In genomic region chr5:139854029-139854605, GRCh38 we compare ENCODE assay signal across 20 cellular contexts. TPM values are rescaled to one million over a fixed set of nuclear protein-coding genes. Genes with fewer than 3 reads are reported as not detected.
A peak's percentile ranks its signal among the peaks of the same experiment; 100 is the strongest.
DNase-seq lines count a peak whose midpoint lies in the region; ATAC-seq, FAIRE-seq and TF ChIP-seq lines count a peak whose summit lies in the region.
"Had no signal": no experiment of that assay in that cellular context is flagged by ENCODE, and none has a peak within 500 bp of the region (broad histone marks: within the 10 kb centered on the region; RNA-seq: fewer than 3 reads in every experiment).

No MANE protein-coding gene starts in this region.

- H3K4me3 ChIP-seq in kidney (ENCODE audit: low read length in 2 of 2): no peak overlapping the region
- no peak overlapping the region for H3K4me3 ChIP-seq in spleen
- no peak overlapping the region for H3K4me3 ChIP-seq in CD4-positive, alpha-beta memory T cell (ENCODE audit: low read length in 2 of 2)

- H3K4me3 Mint-ChIP-seq in natural killer cell treated with Interleukin-12 subunit alpha and Interleukin-12 subunit beta and Interleukin-15 and Interleukin-18, amount 100 ng/mL, for 72 hours: no peak overlapping the region
- H3K4me3 Mint-ChIP-seq in natural killer cell: no peak overlapping the region
- no peak overlapping the region for H3K4me3 Mint-ChIP-seq in CD4-positive, alpha-beta memory T cell
- H3K4me3 Mint-ChIP-seq: B cell; CD8-positive, alpha-beta T cell; H9 had no signal

- H3K36me3 ChIP-seq in kidney (ENCODE audit: control insufficient read depth in 1 of 2, insufficient read depth in 2 of 2, low read length in 2 of 2) (peaks cover 0 to 5% of the 10 kb centered on the region in 2 donors), spleen (peaks cover 0 to 16% (median 0%) of the 10 kb centered on the region in 6 donors)
- no peaks in the 10 kb centered on the region for H3K36me3 ChIP-seq in CD4-positive, alpha-beta memory T cell (ENCODE audit: insufficient read depth, low read length)

- no peak for ATAC-seq in natural killer cell treated with Interleukin-12 subunit alpha and Interleukin-12 subunit beta and Interleukin-15 and Interleukin-18, amount 100 ng/mL, for 72 hours
- ATAC-seq in natural killer cell: no peak
- ATAC-seq in HG02884 (IDR thresholded peaks at IDR 0.05; ENCODE audit: unreplicated experiment): no peak
- ATAC-seq: CD8-positive, alpha-beta T cell had no signal

- FAIRE-seq in kidney (lab: Jason Lieb, UNC): no peak
- FAIRE-seq: A204.1, D721Med, G401.6, GM12891 had no signal

- POLR2A ChIA-PET in CD4-positive, alpha-beta memory T cell (lab: Charles Lee; ENCODE audit: partially characterized antibody): no interaction called here

- peaks cover 1 to 10% of the 10 kb centered on the region in 2 donors for H3K4me1 Mint-ChIP-seq in natural killer cell treated with Interleukin-12 subunit alpha and Interleukin-12 subunit beta and Interleukin-15 and Interleukin-18, amount 100 ng/mL, for 72 hours (ENCODE audit: low read depth in 2 of 2)
- H3K4me1 Mint-ChIP-seq in natural killer cell: peaks cover 1 to 10% of the 10 kb centered on the region in 2 donors
- peaks cover 2 to 11% (median 6%) of the 10 kb centered on the region in 4 donors for H3K4me1 Mint-ChIP-seq in CD4-positive, alpha-beta memory T cell
- H3K4me1 Mint-ChIP-seq: H9 had no signal

- no peaks in the 10 kb centered on the region for H3K36me3 Mint-ChIP-seq in natural killer cell treated with Interleukin-12 subunit alpha and Interleukin-12 subunit beta and Interleukin-15 and Interleukin-18, amount 100 ng/mL, for 72 hours
- H3K36me3 Mint-ChIP-seq in natural killer cell: no peaks in the 10 kb centered on the region
- H3K36me3 Mint-ChIP-seq in CD4-positive, alpha-beta memory T cell: no peaks in the 10 kb centered on the region
- H3K36me3 Mint-ChIP-seq: CD8-positive, alpha-beta T cell had no signal

- no peak for TF ChIP-seq POLR2A in spleen (IDR thresholded peaks at IDR 0.05)

- intact Hi-C loops in natural killer cell (cut with micrococcal nuclease): no loop called here
- intact Hi-C loops in kidney (cut with DNase I): no loop called here
- intact Hi-C loops in spleen (cut with DNase I; ENCODE audit: low total_unique reads): no loop called here
- intact Hi-C loops in CD4-positive, alpha-beta memory T cell (cut with micrococcal nuclease): no loop called here

- CTCF ChIA-PET in CD4-positive, alpha-beta memory T cell (lab: Charles Lee; ENCODE audit: partially characterized antibody): interaction anchor here (2.2 kb wide), 1 partner anchor 10 kb away, joined by 9 read pairs; no protein-coding TSS in a partner anchor

- H3K4me1 ChIP-seq in kidney (ENCODE audit: control insufficient read depth in 1 of 2, insufficient read depth in 1 of 2, low read depth in 1 of 2, low read length in 2 of 2) (no peaks in the 10 kb centered on the region), spleen (peaks cover 0 to 20% (median 10%) of the 10 kb centered on the region in 6 donors)
- H3K4me1 ChIP-seq in CD4-positive, alpha-beta memory T cell (ENCODE audit: insufficient read depth, low read length): no peaks in the 10 kb centered on the region

- DNase-seq in natural killer cell treated with Interleukin-12 subunit alpha and Interleukin-12 subunit beta and Interleukin-15 and Interleukin-18, amount 100 ng/mL, for 72 hours (ENCODE audit: low spot score): peak; percentile 47
- DNase-seq in natural killer cell (no peak), kidney (peak; percentile 54), spleen (peak; percentile 44)
- no peak for DNase-seq in CD4-positive, alpha-beta memory T cell
- no peak for DNase-seq in activated CD4-positive, alpha-beta T cell treated with anti-CD3 and anti-CD28 coated beads for 1 hour
- DNase-seq: C1 segment of cervical spinal cord; CD8-positive, alpha-beta T cell; COR-L47; DMS153; DMS79 treated with DMSO at 0.1 percent for 48 hours; EL; GOT3; H9 had no signal

- no peak overlapping the region for H3K9ac ChIP-seq in kidney (ENCODE audit: low read length in 2 of 2)

- no peak for TF ChIP-seq CTCF in natural killer cell (IDR thresholded peaks at IDR 0.05)
- no peak for TF ChIP-seq CTCF in kidney (IDR thresholded peaks at IDR 0.05; ENCODE audit: borderline replicate concordance, extremely low read depth, insufficient read depth)
- TF ChIP-seq CTCF in spleen (IDR thresholded peaks at IDR 0.05 in 8 of 11, conservative IDR thresholded peaks at IDR 0.05 in 3 of 11): no peak

- WGBS in spleen, 5 donors: 91 to 98% (median 95%) methylated on average over 7 of the region's 7 CpGs

- H3K9me3 ChIP-seq in kidney (ENCODE audit: control insufficient read depth in 1 of 2, low read length in 2 of 2) (no peaks in the 10 kb centered on the region), spleen (no peaks in the 10 kb centered on the region)
- H3K9me3 ChIP-seq in CD4-positive, alpha-beta memory T cell (ENCODE audit: control insufficient read depth in 1 of 2, low read length in 2 of 2): no peaks in the 10 kb centered on the region

- no peak overlapping the region for H3K27ac Mint-ChIP-seq in natural killer cell treated with Interleukin-12 subunit alpha and Interleukin-12 subunit beta and Interleukin-15 and Interleukin-18, amount 100 ng/mL, for 72 hours
- no peak overlapping the region for H3K27ac Mint-ChIP-seq in natural killer cell
- H3K27ac Mint-ChIP-seq in CD4-positive, alpha-beta memory T cell: peak overlapping the region in 1 of 7 donors; percentile 15
- H3K27ac Mint-ChIP-seq: B cell; CD8-positive, alpha-beta T cell; H9 had no signal

- H3K9me3 Mint-ChIP-seq in natural killer cell treated with Interleukin-12 subunit alpha and Interleukin-12 subunit beta and Interleukin-15 and Interleukin-18, amount 100 ng/mL, for 72 hours: no peaks in the 10 kb centered on the region
- H3K9me3 Mint-ChIP-seq in natural killer cell: no peaks in the 10 kb centered on the region
- peaks cover 0 to 1% (median 0%) of the 10 kb centered on the region in 8 donors for H3K9me3 Mint-ChIP-seq in CD4-positive, alpha-beta memory T cell
- H3K9me3 Mint-ChIP-seq: CD8-positive, alpha-beta T cell; H9 had no signal

- H3K27me3 Mint-ChIP-seq in natural killer cell treated with Interleukin-12 subunit alpha and Interleukin-12 subunit beta and Interleukin-15 and Interleukin-18, amount 100 ng/mL, for 72 hours: no peaks in the 10 kb centered on the region
- peaks cover 0 to 1% of the 10 kb centered on the region in 2 donors for H3K27me3 Mint-ChIP-seq in natural killer cell (ENCODE audit: low read depth in 2 of 2)
- peaks cover 0 to 2% of the 10 kb centered on the region in 2 donors for H3K27me3 Mint-ChIP-seq in CD4-positive, alpha-beta memory T cell
- H3K27me3 Mint-ChIP-seq: B cell had no signal

- H3K27ac ChIP-seq in kidney (ENCODE audit: low read depth in 2 of 2, low read length in 2 of 2) (no peak overlapping the region), spleen (no peak overlapping the region)
- no peak overlapping the region for H3K27ac ChIP-seq in CD4-positive, alpha-beta memory T cell (ENCODE audit: low read depth, low read length)

- no peaks in the 10 kb centered on the region for H3K27me3 ChIP-seq in spleen (replicated peaks in 1 of 7)
- H3K27me3 ChIP-seq in CD4-positive, alpha-beta memory T cell (ENCODE audit: insufficient read depth, low read length): no peaks in the 10 kb centered on the region

RNA-seq across cellular contexts. Expression of gene PSD2, which starts 58.5 kb away (rescaled TPM):
- not detected for total RNA-seq in natural killer cell treated with Interleukin-12 subunit alpha and Interleukin-12 subunit beta and Interleukin-15 and Interleukin-18, amount 100 ng/mL, for 72 hours
- total RNA-seq in natural killer cell: 1 to 10 TPM; 1.3 to 2.5 (median 1.3) TPM
- 0.13 TPM for total RNA-seq in kidney
- 0.09 TPM for polyA plus RNA-seq in kidney (ENCODE audit: insufficient read depth, low read depth, low replicate concordance)
- total RNA-seq in spleen: under 1 TPM in 6 of 7 donors, not detected in 1; 0.09 to 0.42 (median 0.25) TPM
- polyA plus RNA-seq in spleen: under 1 TPM; 0.03 to 0.24 (median 0.05) TPM
- total RNA-seq in CD4-positive, alpha-beta memory T cell: not detected
- polyA plus RNA-seq in CD4-positive, alpha-beta memory T cell: not detected

Comparison
In these comparisons a context has a peak if more than half of its experiments do, and no peak if none do; other contexts are left out.
1. DNase-seq: peak in natural killer cell treated with Interleukin-12 subunit alpha and Interleukin-12 subunit beta and Interleukin-15 and Interleukin-18, amount 100 ng/mL, for 72 hours (single experiment), kidney (single experiment) and spleen (single experiment); none in natural killer cell (single experiment), CD4-positive, alpha-beta memory T cell (0 of 5) and activated CD4-positive, alpha-beta T cell treated with anti-CD3 and anti-CD28 coated beads for 1 hour (single experiment).